8 cellular contexts compared by ENCODE assay signal in genomic region chr10:77637474-77637985, GRCh38. TPM values are rescaled to one million over a fixed set of nuclear protein-coding genes. Genes with fewer than 3 reads are reported as not detected.
DNase-seq lines count a peak whose midpoint lies in the region; ATAC-seq, FAIRE-seq and TF ChIP-seq lines count a peak whose summit lies in the region.

KCNMA1 (minus strand) TSS chr10:77637808.

- no peak within 1 kb of the TSS for H3K27ac ChIP-seq in keratinocyte (ENCODE audit: control insufficient read depth, insufficient read depth, low read length)

- no peaks in the 10 kb centered on the region for H3K9me1 ChIP-seq in keratinocyte (ENCODE audit: control insufficient read depth, extremely low read depth, insufficient read depth, low read length)

- no peak for FAIRE-seq in keratinocyte (lab: Jason Lieb, UNC)

- H3K4me3 Mint-ChIP-seq in brain = peak within 1 kb of the TSS; percentile 91 to 98 (median 96)
- H3K4me3 Mint-ChIP-seq in stimulated activated effector memory CD8-positive, alpha-beta T cell treated with anti-CD3 and anti-CD28 coated beads, Interleukin-12 subunit alpha, Interleukin-12 subunit beta, amount 100 ng/mL, for 72 hours = peak within 1 kb of the TSS; percentile 60

- no peaks in the 10 kb centered on the region for H3K36me3 ChIP-seq in keratinocyte (ENCODE audit: control insufficient read depth in 2 of 2, extremely low read depth in 1 of 2, insufficient read depth in 2 of 2, low read length in 2 of 2)

- no peaks in the 10 kb centered on the region for H3K9me3 ChIP-seq in keratinocyte (ENCODE audit: control insufficient read depth, low read depth, low read length)

- H3K4me1 ChIP-seq in keratinocyte (ENCODE audit: control insufficient read depth, extremely low read depth, insufficient read depth, low read length) = peaks cover 7% of the 10 kb centered on the region

- H3K4me3 ChIP-seq in LNCaP clone FGC (ENCODE audit: low read depth, low read length) = peak within 1 kb of the TSS; percentile 73
- peak within 1 kb of the TSS; percentile 57 to 79 (median 78) for H3K4me3 ChIP-seq in keratinocyte (ENCODE audit: control insufficient read depth in 2 of 3, extremely low read depth in 1 of 3, insufficient read depth in 2 of 3, low read depth in 1 of 3, low read length in 3 of 3)

- DNase-seq in EH (ENCODE audit: low read depth) (peak; percentile 64), LNCaP clone FGC (ENCODE audit: low read depth) (no peak), keratinocyte (ENCODE audit: low read depth, low spot score) (no peak)
- DNase-seq in stimulated activated effector memory CD8-positive, alpha-beta T cell treated with anti-CD3 and anti-CD28 coated beads, Interleukin-12 subunit alpha, Interleukin-12 subunit beta, amount 100 ng/mL, for 72 hours (ENCODE audit: low spot score in 2 of 2) = no peak
- DNase-seq in activated naive CD4-positive, alpha-beta T cell (lab: John Stamatoyannopoulos, UW) = no peak

- peaks cover 0 to 2% (median 0%) of the 10 kb centered on the region in 5 experiments for H3K9me3 Mint-ChIP-seq in brain
- H3K9me3 Mint-ChIP-seq in stimulated activated effector memory CD8-positive, alpha-beta T cell treated with anti-CD3 and anti-CD28 coated beads, Interleukin-12 subunit alpha, Interleukin-12 subunit beta, amount 100 ng/mL, for 72 hours = no peaks in the 10 kb centered on the region

- H3K27me3 ChIP-seq in keratinocyte (ENCODE audit: control insufficient read depth, extremely low read depth, insufficient read depth, low read length) = peaks cover 17% of the 10 kb centered on the region

- ATAC-seq in stimulated activated effector memory CD8-positive, alpha-beta T cell treated with anti-CD3 and anti-CD28 coated beads, Interleukin-12 subunit alpha, Interleukin-12 subunit beta, amount 100 ng/mL, for 72 hours = peak; percentile 19
- ATAC-seq in HG03108 (IDR thresholded peaks at IDR 0.05; ENCODE audit: unreplicated experiment) = no peak
- ATAC-seq in GM18873 (IDR thresholded peaks at IDR 0.05; ENCODE audit: low FRiP score, unreplicated experiment) = no peak

- dilution Hi-C loops in keratinocyte (cut with MboI; ENCODE audit: extremely low pct_ligation_motif_present, low sequenced_read_pairs) = no loop called here

- H3K27ac Mint-ChIP-seq in brain = peak within 1 kb of the TSS in 4 of 5 experiments; percentile 70 to 95 (median 75)
- no peak within 1 kb of the TSS for H3K27ac Mint-ChIP-seq in stimulated activated effector memory CD8-positive, alpha-beta T cell treated with anti-CD3 and anti-CD28 coated beads, Interleukin-12 subunit alpha, Interleukin-12 subunit beta, amount 100 ng/mL, for 72 hours

- H3K79me2 ChIP-seq in keratinocyte (ENCODE audit: control insufficient read depth, insufficient read depth, low read length) = no peaks in the 10 kb centered on the region

- TF ChIP-seq CTCF in LNCaP clone FGC (IDR thresholded peaks at IDR 0.05; ENCODE audit: control insufficient read depth, extremely low read depth, insufficient read depth) = no peak
- TF ChIP-seq CTCF in brain (conservative IDR thresholded peaks at IDR 0.05) = no peak
- TF ChIP-seq CTCF in keratinocyte (optimal IDR thresholded peaks at IDR 0.05 in 1 of 3, IDR thresholded peaks at IDR 0.05 in 1 of 3, conservative IDR thresholded peaks at IDR 0.05 in 1 of 3; ENCODE audit: extremely low read depth in 1 of 3, insufficient read depth in 2 of 3, low read length in 3 of 3) = no peak

- H2AFZ ChIP-seq in keratinocyte (ENCODE audit: control insufficient read depth, low read length) = peak within 1 kb of the TSS; percentile 89

- peak within 1 kb of the TSS; percentile 40 for H3K9ac ChIP-seq in keratinocyte (ENCODE audit: control insufficient read depth, extremely low read depth, insufficient read depth, low read length)

- no peaks in the 10 kb centered on the region for H4K20me1 ChIP-seq in keratinocyte (ENCODE audit: control insufficient read depth, extremely low read depth, insufficient read depth, low read length)

- peak within 1 kb of the TSS; percentile 88 for H3K4me2 ChIP-seq in keratinocyte (ENCODE audit: control insufficient read depth, extremely low read depth, insufficient read depth, low read depth, low read length)

- H3K36me3 Mint-ChIP-seq in brain = no peaks in the 10 kb centered on the region
- no peaks in the 10 kb centered on the region for H3K36me3 Mint-ChIP-seq in stimulated activated effector memory CD8-positive, alpha-beta T cell treated with anti-CD3 and anti-CD28 coated beads, Interleukin-12 subunit alpha, Interleukin-12 subunit beta, amount 100 ng/mL, for 72 hours

- H3K27me3 Mint-ChIP-seq in brain = peaks cover 80% of the 10 kb centered on the region

- peaks cover 49% of the 10 kb centered on the region for H3K4me1 Mint-ChIP-seq in brain
- H3K4me1 Mint-ChIP-seq in stimulated activated effector memory CD8-positive, alpha-beta T cell treated with anti-CD3 and anti-CD28 coated beads, Interleukin-12 subunit alpha, Interleukin-12 subunit beta, amount 100 ng/mL, for 72 hours = peaks cover 10% of the 10 kb centered on the region

RNA-seq across cellular contexts. Expression of gene KCNMA1, which starts in this region (rescaled TPM):
- polyA plus RNA-seq in brain (ENCODE audit: insufficient read depth, low read depth, low replicate concordance) = 11.6 TPM
- polyA plus RNA-seq in keratinocyte = 5.0 to 6.8 TPM (median 6.3 TPM) in 3 replicates
- polyA plus RNA-seq in keratinocyte (2011; ENCODE audit: low read depth) = 1.1 TPM
- polyA plus RNA-seq in keratinocyte (2011; cell fraction: cytosol; rRNA removed) = 2.7 and 2.8 TPM in 2 replicates
- 4.7 and 8.1 TPM in 2 replicates for polyA plus RNA-seq in keratinocyte (2011; cell fraction: nucleus; rRNA removed)
- 2.9 and 5.4 TPM in 2 replicates for polyA plus RNA-seq in keratinocyte (2012; ENCODE audit: low replicate concordance)
- polyA minus RNA-seq in keratinocyte = 11.5 to 19.4 TPM (median 14.3 TPM) in 3 replicates
- 3.6 TPM for polyA minus RNA-seq in keratinocyte (2011; cell fraction: cytosol; rRNA and poly(A)+ RNA removed)
- polyA minus RNA-seq in keratinocyte (2011; cell fraction: nucleus; rRNA and poly(A)+ RNA removed) = 8.5 and 18.3 TPM in 2 replicates
